1 cellular context compared by ENCODE assay signal in the genomic region with DNA sequence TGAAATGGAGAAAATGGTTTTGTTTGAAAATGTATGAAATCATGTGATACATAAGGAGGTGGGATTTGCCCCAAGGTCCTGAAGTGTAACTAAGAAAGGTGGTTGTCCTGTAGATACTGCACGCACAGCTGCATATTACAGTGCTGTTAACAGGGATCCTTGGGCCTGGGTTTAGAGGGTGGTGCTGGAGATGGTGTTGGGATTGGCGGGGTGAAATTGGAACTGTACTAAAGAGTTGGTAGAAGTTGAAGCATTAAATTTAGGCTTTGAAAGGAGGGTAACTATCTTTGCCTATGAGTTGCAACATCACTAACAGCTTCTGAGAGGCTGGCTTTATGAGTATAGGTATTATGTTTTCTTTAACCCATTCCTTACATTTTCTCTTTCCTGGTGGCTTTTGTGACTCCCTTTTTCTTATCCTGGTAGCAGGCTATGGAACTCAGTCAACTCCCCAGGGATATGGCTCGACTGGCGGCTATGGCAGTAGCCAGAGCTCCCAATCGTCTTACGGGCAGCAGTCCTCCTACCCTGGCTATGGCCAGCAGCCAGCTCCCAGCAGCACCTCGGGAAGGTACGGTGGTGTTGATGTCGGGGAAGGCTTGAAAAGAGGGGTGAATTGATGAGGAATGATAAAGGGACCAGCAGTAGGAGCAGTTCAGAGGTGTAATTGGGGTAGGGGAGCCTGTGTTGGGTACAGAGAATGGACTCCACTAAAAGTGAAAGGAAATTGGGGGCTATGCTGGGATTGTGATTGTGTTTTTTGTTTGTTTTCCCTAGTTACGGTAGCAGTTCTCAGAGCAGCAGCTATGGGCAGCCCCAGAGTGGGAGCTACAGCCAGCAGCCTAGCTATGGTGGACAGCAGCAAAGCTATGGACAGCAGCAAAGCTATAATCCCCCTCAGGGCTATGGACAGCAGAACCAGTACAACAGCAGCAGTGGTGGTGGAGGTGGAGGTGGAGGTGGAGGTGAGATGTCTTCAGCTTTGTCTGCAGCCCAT.
TF ChIP-seq lines count a peak whose summit lies in the region.

No MANE protein-coding gene starts in this region.

TF ChIP-seq in endothelial cell of umbilical vein, 7 proteins besides CTCF, POLR2A, EP300 and RAD21:
- TF ChIP-seq GATA2 (IDR thresholded peaks at IDR 0.05; ENCODE audit: insufficient read depth, insufficient read length, low read depth, low read length) (no peak), POLR2AphosphoS5 (IDR thresholded peaks at IDR 0.05; ENCODE audit: insufficient read depth, low read depth, low read length) (no peak), EZH2 (IDR thresholded peaks at IDR 0.05; ENCODE audit: borderline replicate concordance, low read depth, low read length, severe bottlenecking) (no peak), JUN (IDR thresholded peaks at IDR 0.05; ENCODE audit: borderline replicate concordance, insufficient read depth, insufficient read length, low read depth) (no peak), FOS (IDR thresholded peaks at IDR 0.05; ENCODE audit: borderline replicate concordance, insufficient read depth, low read length) (no peak), MYC (IDR thresholded peaks at IDR 0.05; ENCODE audit: low read depth, low read length) (no peak)
- TF ChIP-seq, protein P1, sequence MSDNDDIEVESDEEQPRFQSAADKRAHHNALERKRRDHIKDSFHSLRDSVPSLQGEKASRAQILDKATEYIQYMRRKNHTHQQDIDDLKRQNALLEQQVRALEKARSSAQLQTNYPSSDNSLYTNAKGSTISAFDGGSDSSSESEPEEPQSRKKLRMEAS (IDR thresholded peaks at IDR 0.05; ENCODE audit: insufficient read depth, insufficient read length), result no peak
